Comparison of ENCODE assay signal across 30 cellular contexts in genomic region chr2:118932949-118933348, GRCh38. TPM values are rescaled to one million over a fixed set of nuclear protein-coding genes. Genes with fewer than 3 reads are reported as not detected.
"Had no signal": no experiment of that assay in that cellular context is flagged by ENCODE, and none has a peak within 500 bp of the region (broad histone marks: within the 10 kb centered on the region; RNA-seq: fewer than 3 reads in every experiment).

No MANE protein-coding gene starts in this region.

- H3K9me3 ChIP-seq: colonic mucosa had no signal

- H3K4me1 ChIP-seq: colonic mucosa, esophagus muscularis mucosa, esophagus squamous epithelium, foreskin keratinocyte, gastrocnemius medialis, gastroesophageal sphincter had no signal

- H3K36me3 ChIP-seq: colonic mucosa, esophagus muscularis mucosa, esophagus squamous epithelium, gastrocnemius medialis, gastroesophageal sphincter, heart left ventricle, heart right ventricle had no signal

- H3K4me3 ChIP-seq: colonic mucosa, coronary artery, dorsolateral prefrontal cortex, esophagus muscularis mucosa, esophagus squamous epithelium, gastrocnemius medialis, gastroesophageal sphincter, heart left ventricle, heart right ventricle had no signal

- DNase-seq: colonic mucosa; cortex of kidney; dermis blood vessel endothelial cell; dorsolateral prefrontal cortex; effector CD4-positive, alpha-beta T cell; effector CD8-positive, alpha-beta T cell; effector memory CD4-positive, alpha-beta T cell; effector memory CD8-positive, alpha-beta T cell; endodermal cell; erythroblast; esophagus squamous epithelium; foreskin fibroblast; foreskin keratinocyte; foreskin melanocyte; gastrocnemius medialis; glutamatergic neuron; head of caudate nucleus; heart left ventricle; heart right ventricle had no signal

- H3K27ac ChIP-seq: colonic mucosa, coronary artery, dorsolateral prefrontal cortex, epithelial cell of prostate, esophagus muscularis mucosa, esophagus squamous epithelium, foreskin keratinocyte, gastrocnemius medialis, gastroesophageal sphincter, heart left ventricle, heart right ventricle had no signal

- H3K27me3 Mint-ChIP-seq: dendritic cell treated with granulocyte-macrophage colony-stimulating factor and Interleukin-4, amounts not matched to agents 40 ng/mL and 50 ng/mL, for 4 days; effector memory CD8-positive, alpha-beta T cell had no signal

- H3K4me1 Mint-ChIP-seq: endodermal cell had no signal

- H3K27ac Mint-ChIP-seq: dendritic cell treated with granulocyte-macrophage colony-stimulating factor and Interleukin-4, amounts not matched to agents 40 ng/mL and 50 ng/mL, for 4 days; effector memory CD8-positive, alpha-beta T cell; endodermal cell had no signal

- H3K27me3 ChIP-seq: colonic mucosa, dorsolateral prefrontal cortex, esophagus muscularis mucosa, esophagus squamous epithelium, foreskin keratinocyte, gastrocnemius medialis, gastroesophageal sphincter, heart left ventricle, heart right ventricle had no signal

- H3K4me3 Mint-ChIP-seq: dendritic cell treated with granulocyte-macrophage colony-stimulating factor and Interleukin-4, amounts not matched to agents 40 ng/mL and 50 ng/mL, for 4 days; effector memory CD8-positive, alpha-beta T cell; endodermal cell had no signal

RNA-seq across cellular contexts. Expression of gene MARCO, which starts 9.0 kb away (rescaled TPM):
- total RNA-seq: dermis blood vessel endothelial cell, dermis microvascular lymphatic vessel endothelial cell, endodermal cell, endothelial cell of umbilical vein, epithelial cell of proximal tubule, fibroblast of lung, fibroblast of villous mesenchyme, glomerular endothelial cell had no signal
